1 cellular context compared by ENCODE assay signal in genomic region chr17:77724876-77725615, GRCh38.
TF ChIP-seq lines count a peak whose summit lies in the region.

No MANE protein-coding gene starts in this region.

TF ChIP-seq in K562, 482 proteins besides CTCF, POLR2A, EP300 and RAD21 (continued from another document):
- TF ChIP-seq MGA (IDR thresholded peaks at IDR 0.05) (peak; percentile 65), ZNF589 (CRISPR knock-in tag; IDR thresholded peaks at IDR 0.05; ENCODE audit: low read depth) (no peak), BCOR (IDR thresholded peaks at IDR 0.05) (no peak), ZNF511 (CRISPR knock-in tag; IDR thresholded peaks at IDR 0.05) (0 out of 2 replicates have a peak, but pooled peaks have one; percentile 41), IRF2 (CRISPR knock-in tag; IDR thresholded peaks at IDR 0.05) (no peak)
